Comparison of ENCODE assay signal across 1 cellular context in genomic region chr12:9244894-9245293, GRCh38.
TF ChIP-seq lines count a peak whose summit lies in the region.

No MANE protein-coding gene starts in this region.

TF ChIP-seq in HepG2, 621 proteins besides CTCF, POLR2A, EP300 and RAD21 (continued from another document):
- 0 out of 2 replicates have a peak, but pooled peaks have one; percentile 23 for TF ChIP-seq SALL1 (CRISPR knock-in tag; IDR thresholded peaks at IDR 0.05)
- TF ChIP-seq ZNF160 (CRISPR knock-in tag; IDR thresholded peaks at IDR 0.05): no peak
- TF ChIP-seq ZBTB46 (CRISPR knock-in tag; IDR thresholded peaks at IDR 0.05; ENCODE audit: borderline replicate concordance): no peak
- peak; percentile 59 for TF ChIP-seq FOSL2 (CRISPR knock-in tag; IDR thresholded peaks at IDR 0.05)
- TF ChIP-seq TRAFD1 (CRISPR knock-in tag; IDR thresholded peaks at IDR 0.05; ENCODE audit: borderline replicate concordance): no peak
